8 cellular contexts compared by ENCODE assay signal in the genomic region with DNA sequence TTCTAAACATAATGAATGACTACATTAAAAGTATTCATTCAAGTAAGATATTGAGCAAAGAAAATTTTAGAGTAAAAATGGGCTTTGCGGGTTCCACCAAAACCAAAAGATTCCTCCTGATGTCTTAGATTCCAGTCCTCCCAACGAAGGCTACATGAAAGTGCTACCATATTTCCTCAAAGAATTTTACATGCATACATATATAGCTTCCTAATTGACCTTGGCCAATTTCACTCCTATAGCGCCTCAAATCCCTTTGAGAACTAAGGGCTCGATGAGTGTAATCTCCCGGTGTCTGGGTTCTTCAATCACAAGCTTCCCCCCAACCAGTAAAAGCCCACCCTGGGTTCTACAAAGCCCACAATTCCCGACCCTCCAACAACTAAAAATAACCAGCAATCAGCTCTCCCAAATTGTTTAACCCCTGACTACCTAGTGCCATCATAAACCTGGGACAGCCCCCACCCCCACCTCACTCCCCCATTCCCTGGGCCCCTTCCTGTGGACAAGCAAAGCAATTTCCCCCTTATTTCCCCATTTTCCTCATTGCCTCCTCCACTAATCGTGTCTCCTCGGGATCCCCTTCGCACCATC. TPM values are rescaled to one million over a fixed set of nuclear protein-coding genes. Genes with fewer than 3 reads are reported as not detected.
DNase-seq lines count a peak whose midpoint lies in the region; ATAC-seq and TF ChIP-seq lines count a peak whose summit lies in the region.

No MANE protein-coding gene starts in this region.

- no peaks in the 10 kb centered on the region for H4K20me1 ChIP-seq in fibroblast of lung (ENCODE audit: control insufficient read depth, extremely low read depth, insufficient read depth, low read length)

- no peak overlapping the region for H2AFZ ChIP-seq in fibroblast of lung (ENCODE audit: low read length)

- ATAC-seq in GM21526 (IDR thresholded peaks at IDR 0.05; ENCODE audit: low FRiP score, unreplicated experiment), result no peak

- H3K36me3 ChIP-seq in SK-N-MC (ENCODE audit: insufficient read depth, low read length) (no peaks in the 10 kb centered on the region), fibroblast of lung (ENCODE audit: control insufficient read depth, insufficient read depth, low read length) (no peaks in the 10 kb centered on the region), rectal smooth muscle tissue (ENCODE audit: control insufficient read depth, insufficient read depth, low read length) (no peaks in the 10 kb centered on the region)

- H3K9me3 ChIP-seq in SK-N-MC (ENCODE audit: low read depth, low read length) (no peaks in the 10 kb centered on the region), fibroblast of lung (ENCODE audit: control insufficient read depth, insufficient read depth, low read depth, low read length) (no peaks in the 10 kb centered on the region)

- DNase-seq in GM12865 (ENCODE audit: low read depth), result no peak
- no peak for DNase-seq in SK-N-MC (ENCODE audit: low read depth, low spot score)
- DNase-seq in fibroblast of lung (ENCODE audit: low read depth in 2 of 2), result no peak
- no peak for DNase-seq in KG1 (lab: John Stamatoyannopoulos, UW)
- DNase-seq in NCI-H187 treated with DMSO at 0.1 percent for 48 hours (lab: John Stamatoyannopoulos, UW), result no peak
- no peak for DNase-seq in hepatic stellate cell (ENCODE audit: low spot score)

- peak overlapping the region; percentile 95 for H3K4me2 ChIP-seq in fibroblast of lung (ENCODE audit: extremely low read depth, insufficient read depth, low read length)

- peak overlapping the region; percentile 95 for H3K4me3 ChIP-seq in GM12865 (ENCODE audit: low read depth, low read length)
- peak overlapping the region; percentile 78 for H3K4me3 ChIP-seq in SK-N-MC
- peak overlapping the region; percentile 81 to 93 (median 89) for H3K4me3 ChIP-seq in fibroblast of lung (replicated peaks in 1 of 4; ENCODE audit: control extremely low read depth in 1 of 4, insufficient read depth in 1 of 4, low read depth in 3 of 4, low read length in 4 of 4)
- H3K4me3 ChIP-seq in rectal smooth muscle tissue (ENCODE audit: low read length), result peak overlapping the region; percentile 86

- peaks cover 15% of the 10 kb centered on the region for H3K4me1 ChIP-seq in fibroblast of lung (ENCODE audit: control insufficient read depth, extremely low read depth, insufficient read depth, low read length)
- peaks cover 27% of the 10 kb centered on the region for H3K4me1 ChIP-seq in rectal smooth muscle tissue (ENCODE audit: control insufficient read depth, insufficient read depth, low read length)

- H3K27ac ChIP-seq in SK-N-MC (peak overlapping the region; percentile 75), fibroblast of lung (ENCODE audit: insufficient read depth, low read length) (peak overlapping the region; percentile 89), rectal smooth muscle tissue (ENCODE audit: low read depth, low read length) (peak overlapping the region; percentile 98)

- H3K9ac ChIP-seq in SK-N-MC (ENCODE audit: insufficient read length) (peak overlapping the region; percentile 93), fibroblast of lung (ENCODE audit: insufficient read depth, low read length) (peak overlapping the region; percentile 99), rectal smooth muscle tissue (ENCODE audit: low read length) (peak overlapping the region; percentile 76)

- H3K27me3 ChIP-seq in fibroblast of lung (ENCODE audit: control insufficient read depth, insufficient read depth, low read length), result no peaks in the 10 kb centered on the region
- no peaks in the 10 kb centered on the region for H3K27me3 ChIP-seq in rectal smooth muscle tissue (ENCODE audit: control insufficient read depth, insufficient read depth, low read length)

- TF ChIP-seq CTCF in GM12865 (IDR thresholded peaks at IDR 0.05; ENCODE audit: insufficient read depth, low read depth, low read length, missing control alignments), result no peak
- TF ChIP-seq CTCF in fibroblast of lung (conservative IDR thresholded peaks at IDR 0.05 in 1 of 2, IDR thresholded peaks at IDR 0.05 in 1 of 2; ENCODE audit: low read depth in 1 of 2, low read length in 2 of 2), result no peak

- H3K79me2 ChIP-seq in fibroblast of lung (ENCODE audit: control insufficient read depth, insufficient read depth, low read length), result peaks cover 50% of the 10 kb centered on the region

RNA-seq across cellular contexts. Expression of gene SIK3, which starts 1.2 kb away (rescaled TPM):
- total RNA-seq in fibroblast of lung, result 11.8 and 22.8 TPM in 2 replicates
- 7.1 and 9.7 TPM in 2 replicates for polyA plus RNA-seq in fibroblast of lung
- polyA plus RNA-seq in fibroblast of lung (2012), result 11.7 and 13.1 TPM in 2 replicates
- polyA minus RNA-seq in fibroblast of lung (ENCODE audit: low replicate concordance), result 35.1 and 35.2 TPM in 2 replicates

RNA-seq across cellular contexts. Expression of gene PAFAH1B2, which starts 47.0 kb away (rescaled TPM):
- 110 and 112 TPM in 2 replicates for total RNA-seq in fibroblast of lung
- 56.2 and 70.8 TPM in 2 replicates for polyA plus RNA-seq in fibroblast of lung
- polyA plus RNA-seq in fibroblast of lung (2012), result 48.6 and 52.1 TPM in 2 replicates
- 118 and 133 TPM in 2 replicates for polyA minus RNA-seq in fibroblast of lung (ENCODE audit: low replicate concordance)
